19 cellular contexts compared by ENCODE assay signal in the genomic region with DNA sequence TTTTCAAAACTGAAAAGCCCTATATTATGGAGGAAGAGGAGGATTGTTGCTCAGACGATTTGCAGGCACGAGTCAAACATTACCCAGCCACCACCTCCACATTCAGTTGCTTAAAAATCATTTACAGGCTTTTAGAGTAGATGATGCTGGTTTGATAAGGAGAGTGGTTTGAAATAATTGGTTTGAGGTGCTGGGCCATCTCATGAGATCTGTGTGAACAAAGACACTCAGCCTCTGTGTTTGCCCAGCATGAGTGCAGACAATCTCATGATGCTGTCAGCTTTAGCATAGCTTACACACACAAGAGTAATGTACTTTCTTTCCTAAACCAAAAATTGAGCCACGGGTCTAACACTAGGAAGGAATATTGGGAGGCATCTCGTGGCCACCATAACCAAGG. TPM values are rescaled to one million over a fixed set of nuclear protein-coding genes. Genes with fewer than 3 reads are reported as not detected.
DNase-seq lines count a peak whose midpoint lies in the region; ATAC-seq and TF ChIP-seq lines count a peak whose summit lies in the region.
"Had no signal": no experiment of that assay in that cellular context is flagged by ENCODE, and none has a peak within 500 bp of the region (broad histone marks: within the 10 kb centered on the region; RNA-seq: fewer than 3 reads in every experiment).

No MANE protein-coding gene starts in this region.

- intact Hi-C loops in activated CD4-positive, alpha-beta T cell treated with anti-CD3 and anti-CD28 coated beads for 36 hours (cut with DNase I, micrococcal nuclease), result no loop called here
- intact Hi-C loops in activated CD8-positive, alpha-beta T cell treated with anti-CD3 and anti-CD28 coated beads for 36 hours (cut with micrococcal nuclease), result no loop called here
- intact Hi-C loops in natural killer cell (cut with micrococcal nuclease), result no loop called here

- DNase-seq in activated CD4-positive, alpha-beta T cell treated with anti-CD3 and anti-CD28 coated beads for 36 hours, result no peak
- DNase-seq in activated CD4-positive, alpha-beta T cell treated with anti-CD3 and anti-CD28 coated beads for 1 hour, result no peak
- no peak for DNase-seq in activated CD8-positive, alpha-beta T cell treated with anti-CD3 and anti-CD28 coated beads for 36 hours
- no peak for DNase-seq in natural killer cell
- no peak for DNase-seq in OCI-M1 (lab: John Stamatoyannopoulos, UW)
- DNase-seq: EL; esophagus squamous epithelium; glutamatergic neuron; mesendoderm; NCI-H2081 treated with DMSO at 0.1 percent for 48 hours; NCI-H748 treated with DMSO at 0.1 percent for 48 hours; right cardiac atrium; stimulated activated CD8-positive, alpha-beta memory T cell treated with anti-CD3 and anti-CD28 coated beads, Interleukin-4, amount 100 ng/mL, for 48 hours had no signal

- POLR2A ChIA-PET in activated CD4-positive, alpha-beta T cell treated with anti-CD3 and anti-CD28 coated beads for 36 hours (lab: Charles Lee), result no interaction called here
- POLR2A ChIA-PET in activated CD8-positive, alpha-beta T cell treated with anti-CD3 and anti-CD28 coated beads for 36 hours (lab: Charles Lee), result interaction anchor here (1.1 to 15.1 kb wide), 3 partner anchors 8 to 62 kb away, joined by 3 to 264 read pairs (median 6); no protein-coding TSS in a partner anchor

- H3K27ac Mint-ChIP-seq in activated CD4-positive, alpha-beta T cell treated with anti-CD3 and anti-CD28 coated beads for 36 hours, result peak overlapping the region; percentile 80
- H3K27ac Mint-ChIP-seq in activated CD8-positive, alpha-beta T cell treated with anti-CD3 and anti-CD28 coated beads for 36 hours, result peak overlapping the region; percentile 81
- H3K27ac Mint-ChIP-seq in natural killer cell, result peak overlapping the region; percentile 80 to 90
- H3K27ac Mint-ChIP-seq: type B pancreatic cell had no signal

- no peak for ATAC-seq in activated CD4-positive, alpha-beta T cell treated with anti-CD3 and anti-CD28 coated beads for 36 hours
- no peak for ATAC-seq in activated CD8-positive, alpha-beta T cell treated with anti-CD3 and anti-CD28 coated beads for 36 hours
- no peak for ATAC-seq in natural killer cell
- ATAC-seq in GM19467 (IDR thresholded peaks at IDR 0.05; ENCODE audit: unreplicated experiment), result no peak
- no peak for ATAC-seq in HG02840 (IDR thresholded peaks at IDR 0.05; ENCODE audit: low FRiP score, unreplicated experiment)
- ATAC-seq: A549, right cardiac atrium had no signal

- TF ChIP-seq CTCF in activated CD8-positive, alpha-beta T cell treated with anti-CD3 and anti-CD28 coated beads for 36 hours (IDR thresholded peaks at IDR 0.05), result no peak
- no peak for TF ChIP-seq CTCF in natural killer cell (IDR thresholded peaks at IDR 0.05)

- H3K36me3 Mint-ChIP-seq in activated CD4-positive, alpha-beta T cell treated with anti-CD3 and anti-CD28 coated beads for 36 hours (ENCODE audit: low read depth), result peaks cover 88% of the 10 kb centered on the region
- H3K36me3 Mint-ChIP-seq in activated CD8-positive, alpha-beta T cell treated with anti-CD3 and anti-CD28 coated beads for 36 hours (ENCODE audit: low read depth), result peaks cover 93% of the 10 kb centered on the region
- no peaks in the 10 kb centered on the region for H3K36me3 Mint-ChIP-seq in natural killer cell

- H3K4me1 Mint-ChIP-seq in activated CD4-positive, alpha-beta T cell treated with anti-CD3 and anti-CD28 coated beads for 36 hours, result peaks cover 63% of the 10 kb centered on the region
- H3K4me1 Mint-ChIP-seq in activated CD8-positive, alpha-beta T cell treated with anti-CD3 and anti-CD28 coated beads for 36 hours (ENCODE audit: low read depth), result peaks cover 61% of the 10 kb centered on the region
- peaks cover 54 to 65% of the 10 kb centered on the region in 2 donors for H3K4me1 Mint-ChIP-seq in natural killer cell

- H3K27me3 Mint-ChIP-seq in activated CD4-positive, alpha-beta T cell treated with anti-CD3 and anti-CD28 coated beads for 36 hours, result no peaks in the 10 kb centered on the region
- no peaks in the 10 kb centered on the region for H3K27me3 Mint-ChIP-seq in activated CD8-positive, alpha-beta T cell treated with anti-CD3 and anti-CD28 coated beads for 36 hours
- peaks cover 0 to 7% of the 10 kb centered on the region in 2 donors for H3K27me3 Mint-ChIP-seq in natural killer cell (ENCODE audit: low read depth in 2 of 2)

- CTCF ChIA-PET in activated CD4-positive, alpha-beta T cell treated with anti-CD3 and anti-CD28 coated beads for 36 hours (lab: Charles Lee), result interaction anchor here (1.0 kb wide), 3 partner anchors 26 to 69 kb away, joined by 3 to 5 read pairs (median 3); no protein-coding TSS in a partner anchor
- CTCF ChIA-PET in activated CD8-positive, alpha-beta T cell treated with anti-CD3 and anti-CD28 coated beads for 36 hours (lab: Charles Lee), result interaction anchor here (1.0 to 1.6 kb wide), 4 partner anchors 16 to 104 kb away, joined by 4 to 6 read pairs (median 4); no protein-coding TSS in a partner anchor

- H3K9me3 Mint-ChIP-seq in activated CD4-positive, alpha-beta T cell treated with anti-CD3 and anti-CD28 coated beads for 36 hours (ENCODE audit: low read depth), result no peaks in the 10 kb centered on the region
- no peaks in the 10 kb centered on the region for H3K9me3 Mint-ChIP-seq in activated CD8-positive, alpha-beta T cell treated with anti-CD3 and anti-CD28 coated beads for 36 hours
- no peaks in the 10 kb centered on the region for H3K9me3 Mint-ChIP-seq in natural killer cell
- H3K9me3 Mint-ChIP-seq: type B pancreatic cell had no signal

- TF ChIP-seq POLR2A in GM19099 (IDR thresholded peaks at IDR 0.05; ENCODE audit: extremely low read depth, insufficient read length, low read depth), result peak; percentile 16

- H3K4me3 Mint-ChIP-seq in activated CD4-positive, alpha-beta T cell treated with anti-CD3 and anti-CD28 coated beads for 36 hours, result peak overlapping the region; percentile 98
- peak overlapping the region; percentile 92 for H3K4me3 Mint-ChIP-seq in activated CD8-positive, alpha-beta T cell treated with anti-CD3 and anti-CD28 coated beads for 36 hours
- H3K4me3 Mint-ChIP-seq in natural killer cell, result peak overlapping the region; percentile 78
- H3K4me3 Mint-ChIP-seq: type B pancreatic cell had no signal

RNA-seq across cellular contexts. Expression of a gene that starts 4.3 kb away (rescaled TPM):
- total RNA-seq in activated CD4-positive, alpha-beta T cell treated with anti-CD3 and anti-CD28 coated beads for 36 hours, result 100 to 1,000 TPM; 268 to 333 TPM
- 100 to 1,000 TPM; 294 to 300 TPM for total RNA-seq in activated CD8-positive, alpha-beta T cell treated with anti-CD3 and anti-CD28 coated beads for 36 hours
- 10 to 100 TPM; 17.0 to 22.2 (median 20.7) TPM for total RNA-seq in natural killer cell

RNA-seq across cellular contexts. Expression of a gene that starts 32.2 kb away (rescaled TPM):
- total RNA-seq in activated CD4-positive, alpha-beta T cell treated with anti-CD3 and anti-CD28 coated beads for 36 hours, result 1 to 10 TPM in 1 of 2 experiments, under 1 TPM in 1; 0.98 to 1.6 TPM
- 1 to 10 TPM in 1 of 2 experiments, under 1 TPM in 1; 0.43 to 2.3 TPM for total RNA-seq in activated CD8-positive, alpha-beta T cell treated with anti-CD3 and anti-CD28 coated beads for 36 hours
- 1 to 10 TPM in 2 of 3 donors, not detected in 1; 1.2 to 2.4 TPM for total RNA-seq in natural killer cell
- total RNA-seq: esophagus squamous epithelium had no signal

RNA-seq across cellular contexts. Expression of a gene that starts 37.7 kb away (rescaled TPM):
- total RNA-seq in activated CD4-positive, alpha-beta T cell treated with anti-CD3 and anti-CD28 coated beads for 36 hours, result under 1 TPM; 0.33 to 0.39 TPM
- total RNA-seq in activated CD8-positive, alpha-beta T cell treated with anti-CD3 and anti-CD28 coated beads for 36 hours, result under 1 TPM; 0.23 to 0.27 TPM
- under 1 TPM; 0.38 to 0.61 (median 0.48) TPM for total RNA-seq in natural killer cell
- total RNA-seq: bronchial epithelial cell had no signal

RNA-seq across cellular contexts. Expression of a gene that starts 41.7 kb away (rescaled TPM):
- total RNA-seq in activated CD4-positive, alpha-beta T cell treated with anti-CD3 and anti-CD28 coated beads for 36 hours, result not detected
- not detected for total RNA-seq in activated CD8-positive, alpha-beta T cell treated with anti-CD3 and anti-CD28 coated beads for 36 hours
- not detected for total RNA-seq in natural killer cell
- total RNA-seq: bronchial epithelial cell, esophagus squamous epithelium, right cardiac atrium had no signal

Comparison
In these comparisons a context has a peak if more than half of its experiments do, and no peak if none do; other contexts are left out.
1. RNA of a gene that starts 4.3 kb away (total RNA-seq): 268 to 333 TPM in activated CD4-positive, alpha-beta T cell treated with anti-CD3 and anti-CD28 coated beads for 36 hours and 294 to 300 TPM in activated CD8-positive, alpha-beta T cell treated with anti-CD3 and anti-CD28 coated beads for 36 hours; 17.0 to 22.2 TPM in natural killer cell; every median in the first group is over 10 times any median in the second.
2. Peak in every context shown above with its lines, with median percentiles within 50 percentile points of each other: H3K27ac Mint-ChIP-seq and H3K4me3 Mint-ChIP-seq.